In genomic region chr4:119906277-119906676, GRCh38 we compare ENCODE assay signal across 22 cellular contexts.
DNase-seq lines count a peak whose midpoint lies in the region; ATAC-seq and TF ChIP-seq lines count a peak whose summit lies in the region.
"Had no signal": no experiment of that assay in that cellular context is flagged by ENCODE, and none has a peak within 500 bp of the region (broad histone marks: within the 10 kb centered on the region; RNA-seq: fewer than 3 reads in every experiment).

No MANE protein-coding gene starts in this region.

- intact Hi-C loops in left ventricle myocardium inferior (cut with micrococcal nuclease), result no loop called here

- H3K4me1 Mint-ChIP-seq in WTC11, result no peaks in the 10 kb centered on the region
- H3K4me1 Mint-ChIP-seq: B cell; CD4-positive, CD25-positive, alpha-beta regulatory T cell had no signal

- H3K27ac ChIP-seq in left ventricle myocardium inferior (replicated peaks), result no peak overlapping the region
- H3K27ac ChIP-seq: 22Rv1, BLaER1, C4-2B had no signal

- H3K9me3 Mint-ChIP-seq in WTC11, result peaks cover 43% of the 10 kb centered on the region

- H3K36me3 Mint-ChIP-seq in WTC11, result peaks cover 20% of the 10 kb centered on the region; the same call in 1 of the 2 replicates
- H3K36me3 Mint-ChIP-seq: CD4-positive, CD25-positive, alpha-beta regulatory T cell; CD8-positive, alpha-beta T cell had no signal

- no peaks in the 10 kb centered on the region for H3K27me3 Mint-ChIP-seq in WTC11 (ENCODE audit: low read depth)
- H3K27me3 Mint-ChIP-seq: B cell; CD4-positive, CD25-positive, alpha-beta regulatory T cell had no signal

- ATAC-seq in WTC11, result peak; percentile 52
- no peak for ATAC-seq in HG03095 (IDR thresholded peaks at IDR 0.05; ENCODE audit: unreplicated experiment)
- ATAC-seq: CD8-positive, alpha-beta T cell; GM12878 had no signal

- POLR2A ChIA-PET in WTC11 (lab: Charles Lee), result interaction anchor here (0.7 kb wide), 1 partner anchor 9 kb away, joined by 3 read pairs; no protein-coding TSS in a partner anchor

- no peaks in the 10 kb centered on the region for H3K27me3 ChIP-seq in left ventricle myocardium inferior (ENCODE audit: low read depth)
- H3K27me3 ChIP-seq: BLaER1 had no signal

- peak; percentile 2 for DNase-seq in NCI-H82 (lab: John Stamatoyannopoulos, UW)
- no peak for DNase-seq in NCI-H82 treated with DMSO at 0.1 percent for 48 hours (lab: John Stamatoyannopoulos, UW; ENCODE audit: unreplicated experiment)
- no peak for DNase-seq in WTC11 (ENCODE audit: low spot score)
- peak; percentile 8 for DNase-seq in iris pigment epithelial cell (ENCODE audit: low read depth)
- no peak for DNase-seq in left ventricle myocardium inferior
- no peak for DNase-seq in activated CD4-positive, alpha-beta T cell treated with anti-CD3 and anti-CD28 coated beads, Interleukin-2, amount 50 U/mL, for 48 hours
- no peak for DNase-seq in GM19238 (ENCODE audit: insufficient read length, low spot score)
- DNase-seq: Caco-2; CD4-positive, CD25-positive, alpha-beta regulatory T cell; CD8-positive, alpha-beta T cell; DMS53; DMS79 treated with DMSO at 0.1 percent for 48 hours; GDM1; GOT3; HFFc6 had no signal

- CTCF ChIA-PET in WTC11 (lab: Charles Lee), result no interaction called here

- H3K27ac Mint-ChIP-seq in WTC11, result no peak overlapping the region
- H3K27ac Mint-ChIP-seq: B cell; CD4-positive, CD25-positive, alpha-beta regulatory T cell; CD8-positive, alpha-beta T cell; HFFc6 had no signal

- no peak overlapping the region for H3K4me3 Mint-ChIP-seq in WTC11
- H3K4me3 Mint-ChIP-seq: B cell; CD4-positive, CD25-positive, alpha-beta regulatory T cell; CD8-positive, alpha-beta T cell; HFFc6 had no signal

- TF ChIP-seq CTCF in WTC11 (IDR thresholded peaks at IDR 0.05), result no peak
- TF ChIP-seq CTCF in left ventricle myocardium inferior (IDR thresholded peaks at IDR 0.05; ENCODE audit: borderline replicate concordance), result no peak

- peaks cover 17% of the 10 kb centered on the region for H3K9me3 ChIP-seq in left ventricle myocardium inferior (replicated peaks)
- H3K9me3 ChIP-seq: BLaER1, Caco-2, HAP-1 had no signal

- H3K4me3 ChIP-seq in left ventricle myocardium inferior, result no peak overlapping the region
- H3K4me3 ChIP-seq: BLaER1, GM12878, HAP-1 had no signal

- H3K4me1 ChIP-seq in left ventricle myocardium inferior, result no peaks in the 10 kb centered on the region
- H3K4me1 ChIP-seq: BLaER1, Caco-2, HAP-1 had no signal

- H3K36me3 ChIP-seq in left ventricle myocardium inferior, result no peaks in the 10 kb centered on the region
- H3K36me3 ChIP-seq: BLaER1, HAP-1 had no signal

TF ChIP-seq in WTC11, 78 proteins besides CTCF, POLR2A, EP300 and RAD21:
- TF ChIP-seq USF1 (CRISPR knock-in tag; IDR thresholded peaks at IDR 0.05) (no peak), PRRX2 (CRISPR knock-in tag; IDR thresholded peaks at IDR 0.05) (no peak), IRF1 (CRISPR knock-in tag; IDR thresholded peaks at IDR 0.05) (no peak), SP1 (CRISPR knock-in tag; conservative IDR thresholded peaks at IDR 0.05) (no peak), HMGXB4 (CRISPR knock-in tag; IDR thresholded peaks at IDR 0.05) (no peak)

Comparison
In these comparisons a context has a peak if more than half of its experiments do, and no peak if none do; other contexts are left out.
1. DNase-seq: peak in NCI-H82 (single experiment) and iris pigment epithelial cell (single experiment); none in NCI-H82 treated with DMSO at 0.1 percent for 48 hours (single experiment), WTC11 (single experiment), left ventricle myocardium inferior (single experiment), activated CD4-positive, alpha-beta T cell treated with anti-CD3 and anti-CD28 coated beads, Interleukin-2, amount 50 U/mL, for 48 hours (0 of 2) and GM19238 (single experiment).